31 cellular contexts compared by ENCODE assay signal in genomic region chr3:127299276-127299675, GRCh38. TPM values are rescaled to one million over a fixed set of nuclear protein-coding genes. Genes with fewer than 3 reads are reported as not detected.
DNase-seq lines count a peak whose midpoint lies in the region; ATAC-seq and TF ChIP-seq lines count a peak whose summit lies in the region.
"Had no signal": no experiment of that assay in that cellular context is flagged by ENCODE, and none has a peak within 500 bp of the region (broad histone marks: within the 10 kb centered on the region; RNA-seq: fewer than 3 reads in every experiment).

No MANE protein-coding gene starts in this region.

- DNase-seq in HL-60 (ENCODE audit: low read depth in 1 of 2, low spot score in 1 of 2) (peak; percentile 54 to 70), NOMO-1 treated with dmso at 0.1 percent for 144 hours (lab: John Stamatoyannopoulos, UW; ENCODE audit: unreplicated experiment) (peak; percentile 24), heart left ventricle (peak in 2 of 5 donors; percentile 35 to 45), sciatic nerve (ENCODE audit: low spot score) (no peak), NCI-H345 (lab: John Stamatoyannopoulos, UW) (no peak), mesothelial cell of epicardium (ENCODE audit: low spot score in 2 of 2, unreplicated experiment in 2 of 2) (no peak), stomach (no peak)
- DNase-seq: activated CD4-positive, alpha-beta T cell treated with anti-CD3 and anti-CD28 coated beads, Interleukin-2, amount 50 U/mL, for 1 hour; activated gamma-delta T cell; COR-L47; DND-41; dorsolateral prefrontal cortex; foreskin melanocyte; H9; midbrain; NCI-H1417; NCI-H2171 treated with DMSO at 0.1 percent for 48 hours; NCI-H526 treated with DMSO at 0.1 percent for 48 hours; OCI-M1; posterior cingulate gyrus; SHP77; stimulated activated naive CD8-positive, alpha-beta T cell treated with anti-CD3 and anti-CD28 coated beads, Interleukin-15, Interleukin-2, amounts not matched to agents 100 U/mL and 50 U/mL, for 24 hours; WERI-Rb-1 had no signal

- intact Hi-C loops in heart left ventricle (cut with DNase I) = no loop called here
- intact Hi-C loops in sciatic nerve (cut with DNase I) = no loop called here
- intact Hi-C loops in stomach (cut with DNase I; ENCODE audit: low total_unique reads) = no loop called here

- WGBS in heart left ventricle, 4 donors = 78 to 87% (median 83%) methylated on average over 6 of the region's 6 CpGs
- 82 to 91% (median 87%) methylated on average over 6 of the region's 6 CpGs for WGBS in stomach, 5 donors

- no peak for TF ChIP-seq POLR2A in heart left ventricle (IDR thresholded peaks at IDR 0.05)
- TF ChIP-seq POLR2A in stomach (IDR thresholded peaks at IDR 0.05) = no peak

- no peak for TF ChIP-seq EP300 in stomach (IDR thresholded peaks at IDR 0.05)

- H3K4me3 Mint-ChIP-seq in mesothelial cell of epicardium = no peak overlapping the region
- H3K4me3 Mint-ChIP-seq in stimulated activated memory B cell treated with anti-CD40 and anti-IgM and Interleukin-4, amounts not matched to agents 10 μg/mL and 1 μg/mL and 100 μg/mL, for 72 hours = no peak overlapping the region
- H3K4me3 Mint-ChIP-seq: H9; T-helper 1 cell treated with Interleukin-12 subunit alpha and Interleukin-12 subunit beta and Interleukin-4 antibody, amounts not matched to agents 30 μg/mL and 1 μg/mL, for 36 hours; type B pancreatic cell had no signal

- peaks cover 0 to 11% (median 0%) of the 10 kb centered on the region in 12 donors for H3K4me1 ChIP-seq in heart left ventricle
- H3K4me1 ChIP-seq in stomach = peaks cover 0 to 4% (median under 1%) of the 10 kb centered on the region in 4 donors

- H3K27me3 Mint-ChIP-seq in mesothelial cell of epicardium (ENCODE audit: low read depth) = peaks cover 73% of the 10 kb centered on the region
- peaks cover 3% of the 10 kb centered on the region for H3K27me3 Mint-ChIP-seq in stimulated activated memory B cell treated with anti-CD40 and anti-IgM and Interleukin-4, amounts not matched to agents 10 μg/mL and 1 μg/mL and 100 μg/mL, for 72 hours

- H3K27ac Mint-ChIP-seq in mesothelial cell of epicardium = no peak overlapping the region
- no peak overlapping the region for H3K27ac Mint-ChIP-seq in stimulated activated memory B cell treated with anti-CD40 and anti-IgM and Interleukin-4, amounts not matched to agents 10 μg/mL and 1 μg/mL and 100 μg/mL, for 72 hours
- H3K27ac Mint-ChIP-seq: H9; T-helper 1 cell treated with Interleukin-12 subunit alpha and Interleukin-12 subunit beta and Interleukin-4 antibody, amounts not matched to agents 30 μg/mL and 1 μg/mL, for 36 hours; type B pancreatic cell had no signal

- H3K36me3 ChIP-seq in heart left ventricle (no peaks in the 10 kb centered on the region), stomach (no peaks in the 10 kb centered on the region)
- H3K36me3 ChIP-seq: cardiac muscle cell, WERI-Rb-1 had no signal

- H3K27ac ChIP-seq in HL-60 (replicated peaks) = no peak overlapping the region
- H3K27ac ChIP-seq in heart left ventricle = peak overlapping the region in 1 of 12 donors; percentile 72
- H3K27ac ChIP-seq in stomach = no peak overlapping the region
- H3K27ac ChIP-seq: cardiac muscle cell, skin epidermis, WERI-Rb-1 had no signal

- H3K27me3 ChIP-seq in HL-60 (ENCODE audit: insufficient read depth, poor library complexity, severe bottlenecking) (no peaks in the 10 kb centered on the region), heart left ventricle (peaks cover 0 to 16% (median 3%) of the 10 kb centered on the region in 9 donors), stomach (peaks cover 0 to 4% (median 0%) of the 10 kb centered on the region in 3 donors)

- H3K4me1 Mint-ChIP-seq in mesothelial cell of epicardium = no peaks in the 10 kb centered on the region
- H3K4me1 Mint-ChIP-seq in stimulated activated memory B cell treated with anti-CD40 and anti-IgM and Interleukin-4, amounts not matched to agents 10 μg/mL and 1 μg/mL and 100 μg/mL, for 72 hours = no peaks in the 10 kb centered on the region

- no peaks in the 10 kb centered on the region for H3K36me3 Mint-ChIP-seq in mesothelial cell of epicardium
- H3K36me3 Mint-ChIP-seq in stimulated activated memory B cell treated with anti-CD40 and anti-IgM and Interleukin-4, amounts not matched to agents 10 μg/mL and 1 μg/mL and 100 μg/mL, for 72 hours = no peaks in the 10 kb centered on the region
- H3K36me3 Mint-ChIP-seq: type B pancreatic cell had no signal

- H3K4me3 ChIP-seq in HL-60 (replicated peaks; ENCODE audit: insufficient read depth, low read length) (no peak overlapping the region), heart left ventricle (no peak overlapping the region), stomach (no peak overlapping the region)
- H3K4me3 ChIP-seq: cardiac muscle cell, dorsolateral prefrontal cortex, skin epidermis had no signal

- no peaks in the 10 kb centered on the region for H3K9me3 ChIP-seq in heart left ventricle
- H3K9me3 ChIP-seq in stomach = no peaks in the 10 kb centered on the region

- TF ChIP-seq CTCF in HL-60 (IDR thresholded peaks at IDR 0.05; ENCODE audit: insufficient read depth, low read length) = no peak
- no peak for TF ChIP-seq CTCF in heart left ventricle (IDR thresholded peaks at IDR 0.05)
- TF ChIP-seq CTCF in mesothelial cell of epicardium (IDR thresholded peaks at IDR 0.05; ENCODE audit: unreplicated experiment) = no peak
- no peak for TF ChIP-seq CTCF in stomach (IDR thresholded peaks at IDR 0.05)

- ATAC-seq in heart left ventricle (peak in 3 of 4 donors; percentile 72 to 87 (median 79)), sciatic nerve (peak; percentile 86)
- ATAC-seq in stimulated activated memory B cell treated with anti-CD40 and anti-IgM and Interleukin-4, amounts not matched to agents 10 μg/mL and 1 μg/mL and 100 μg/mL, for 72 hours = no peak
- ATAC-seq: stimulated activated naive CD8-positive, alpha-beta T cell treated with anti-CD3 and anti-CD28 coated beads, Interleukin-15, Interleukin-2, amounts not matched to agents 100 U/mL and 50 U/mL, for 24 hours had no signal

- no peaks in the 10 kb centered on the region for H3K9me3 Mint-ChIP-seq in mesothelial cell of epicardium
- no peaks in the 10 kb centered on the region for H3K9me3 Mint-ChIP-seq in stimulated activated memory B cell treated with anti-CD40 and anti-IgM and Interleukin-4, amounts not matched to agents 10 μg/mL and 1 μg/mL and 100 μg/mL, for 72 hours
- H3K9me3 Mint-ChIP-seq: T-helper 1 cell treated with Interleukin-12 subunit alpha and Interleukin-12 subunit beta and Interleukin-4 antibody, amounts not matched to agents 30 μg/mL and 1 μg/mL, for 36 hours; type B pancreatic cell had no signal

RNA-seq across cellular contexts. Expression of gene PRR20G, which starts 11.4 kb away (rescaled TPM):
- not detected for total RNA-seq in heart left ventricle
- polyA plus RNA-seq in heart left ventricle = not detected
- not detected for total RNA-seq in sciatic nerve
- total RNA-seq in mesothelial cell of epicardium = not detected in 3 replicates
- total RNA-seq in stomach = not detected
- polyA plus RNA-seq in stomach = not detected
- total RNA-seq: cardiac muscle cell, dorsolateral prefrontal cortex, epithelial cell of proximal tubule, LHCN-M2 had no signal
- polyA plus RNA-seq: cardiac muscle cell, neural cell had no signal

Comparison
In these comparisons a context has a peak if more than half of its experiments do, and no peak if none do; other contexts are left out.
1. DNase-seq: peak in HL-60 (2 of 2) and NOMO-1 treated with dmso at 0.1 percent for 144 hours (single experiment); none in sciatic nerve (single experiment), NCI-H345 (single experiment), mesothelial cell of epicardium (0 of 2) and stomach (single experiment).